In the genomic region with DNA sequence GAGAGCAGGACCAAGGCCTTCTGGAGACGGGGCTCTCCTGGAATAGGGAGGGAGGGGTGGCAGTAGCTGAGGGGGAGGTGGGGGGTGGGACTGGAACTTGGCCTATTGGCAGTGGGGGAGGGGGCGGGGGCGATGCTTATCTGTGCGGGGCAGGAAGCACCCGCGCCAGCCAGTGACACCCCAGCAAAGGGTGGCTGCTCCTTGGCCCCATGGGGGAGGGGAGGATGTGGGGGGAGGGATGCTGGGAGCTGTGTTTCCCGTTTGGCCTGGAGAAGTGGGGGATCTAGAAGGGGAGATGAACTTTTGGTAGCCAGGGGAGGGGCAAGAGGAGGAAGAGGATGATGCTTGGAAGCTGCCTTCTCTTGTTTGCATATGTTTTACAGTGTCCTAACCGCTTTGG, we compare ENCODE assay signal across 10 cellular contexts.
DNase-seq lines count a peak whose midpoint lies in the region; ATAC-seq and TF ChIP-seq lines count a peak whose summit lies in the region.
"Had no signal": no experiment of that assay in that cellular context is flagged by ENCODE, and none has a peak within 500 bp of the region (broad histone marks: within the 10 kb centered on the region; RNA-seq: fewer than 3 reads in every experiment).

No MANE protein-coding gene starts in this region.

- no peaks in the 10 kb centered on the region for H3K9me3 ChIP-seq in DND-41 (ENCODE audit: insufficient read depth, low read length, severe bottlenecking)

- H3K4me2 ChIP-seq in DND-41 (ENCODE audit: insufficient read depth, low read length), result no peak overlapping the region

- H3K4me3 ChIP-seq in DND-41 (ENCODE audit: low read depth in 1 of 2, low read length in 2 of 2), result no peak overlapping the region
- no peak overlapping the region for H3K4me3 ChIP-seq in skin epidermis

- no peak overlapping the region for H3K27ac ChIP-seq in DND-41 (ENCODE audit: low read length)
- peak overlapping the region in 20 of 21 experiments; percentile 35 to 99 (median 96) for H3K27ac ChIP-seq in skin epidermis

- no peaks in the 10 kb centered on the region for H3K9me3 Mint-ChIP-seq in T-helper 1 cell treated with Interleukin-12 subunit alpha and Interleukin-12 subunit beta and Interleukin-4 antibody, amounts not matched to agents 30 μg/mL and 1 μg/mL, for 36 hours
- H3K9me3 Mint-ChIP-seq in dendritic cell treated with granulocyte-macrophage colony-stimulating factor and Interleukin-4, amounts not matched to agents 40 ng/mL and 50 ng/mL, for 4 days, result no peaks in the 10 kb centered on the region

- peaks cover 61% of the 10 kb centered on the region for H3K4me1 Mint-ChIP-seq in T-helper 1 cell treated with Interleukin-12 subunit alpha and Interleukin-12 subunit beta and Interleukin-4 antibody, amounts not matched to agents 30 μg/mL and 1 μg/mL, for 36 hours (ENCODE audit: low read depth)
- H3K4me1 Mint-ChIP-seq in dendritic cell treated with granulocyte-macrophage colony-stimulating factor and Interleukin-4, amounts not matched to agents 40 ng/mL and 50 ng/mL, for 4 days (ENCODE audit: low read depth), result peaks cover 92% of the 10 kb centered on the region

- intact Hi-C loops in dendritic cell treated with granulocyte-macrophage colony-stimulating factor and Interleukin-4, amounts not matched to agents 40 ng/mL and 50 ng/mL, for 4 days (cut with micrococcal nuclease), result no loop called here

- DNase-seq in DND-41 (peak; percentile 32), DMS153 treated with DMSO at 0.1 percent for 48 hours (lab: John Stamatoyannopoulos, UW; ENCODE audit: unreplicated experiment) (no peak), NCI-H187 (lab: John Stamatoyannopoulos, UW) (no peak)
- DNase-seq: activated CD4-positive, CD25-positive, alpha-beta regulatory T cell treated with anti-CD3 and anti-CD28 coated beads, Interleukin-2, amount 50 U/mL, for 72 hours; foreskin fibroblast; NCI-H2081 treated with DMSO at 0.1 percent for 48 hours had no signal

- no peaks in the 10 kb centered on the region for H3K27me3 Mint-ChIP-seq in T-helper 1 cell treated with Interleukin-12 subunit alpha and Interleukin-12 subunit beta and Interleukin-4 antibody, amounts not matched to agents 30 μg/mL and 1 μg/mL, for 36 hours (ENCODE audit: low read depth)
- no peaks in the 10 kb centered on the region for H3K27me3 Mint-ChIP-seq in dendritic cell treated with granulocyte-macrophage colony-stimulating factor and Interleukin-4, amounts not matched to agents 40 ng/mL and 50 ng/mL, for 4 days

- no peak overlapping the region for H2AFZ ChIP-seq in DND-41 (ENCODE audit: low read depth, low read length)

- no peaks in the 10 kb centered on the region for H3K79me2 ChIP-seq in DND-41 (ENCODE audit: insufficient read depth, low read length)

- peaks cover 20% of the 10 kb centered on the region for H3K4me1 ChIP-seq in DND-41 (ENCODE audit: insufficient read depth, low read length)

- H4K20me1 ChIP-seq in DND-41 (ENCODE audit: insufficient read depth, low read length), result peaks cover 64% of the 10 kb centered on the region

- peak overlapping the region; percentile 84 for H3K4me3 Mint-ChIP-seq in T-helper 1 cell treated with Interleukin-12 subunit alpha and Interleukin-12 subunit beta and Interleukin-4 antibody, amounts not matched to agents 30 μg/mL and 1 μg/mL, for 36 hours
- H3K4me3 Mint-ChIP-seq in dendritic cell treated with granulocyte-macrophage colony-stimulating factor and Interleukin-4, amounts not matched to agents 40 ng/mL and 50 ng/mL, for 4 days, result no peak overlapping the region

- H3K36me3 Mint-ChIP-seq in T-helper 1 cell treated with Interleukin-12 subunit alpha and Interleukin-12 subunit beta and Interleukin-4 antibody, amounts not matched to agents 30 μg/mL and 1 μg/mL, for 36 hours (ENCODE audit: low read depth), result peaks cover 45% of the 10 kb centered on the region
- peaks cover 92% of the 10 kb centered on the region for H3K36me3 Mint-ChIP-seq in dendritic cell treated with granulocyte-macrophage colony-stimulating factor and Interleukin-4, amounts not matched to agents 40 ng/mL and 50 ng/mL, for 4 days (ENCODE audit: low read depth)

- no peaks in the 10 kb centered on the region for H3K36me3 ChIP-seq in DND-41 (ENCODE audit: insufficient read depth, low read length)

- TF ChIP-seq CTCF in DND-41 (IDR thresholded peaks at IDR 0.05; ENCODE audit: borderline replicate concordance, extremely low read depth, low read length, poor library complexity, severe bottlenecking), result no peak

- ATAC-seq in DND-41 (ENCODE audit: insufficient read depth, low read depth) (no peak), HG03521 (IDR thresholded peaks at IDR 0.05; ENCODE audit: unreplicated experiment) (no peak)

- peaks cover 16% of the 10 kb centered on the region for H3K27me3 ChIP-seq in DND-41 (ENCODE audit: insufficient read depth, low read length, poor library complexity)

- peak overlapping the region; percentile 88 for H3K27ac Mint-ChIP-seq in T-helper 1 cell treated with Interleukin-12 subunit alpha and Interleukin-12 subunit beta and Interleukin-4 antibody, amounts not matched to agents 30 μg/mL and 1 μg/mL, for 36 hours
- H3K27ac Mint-ChIP-seq in dendritic cell treated with granulocyte-macrophage colony-stimulating factor and Interleukin-4, amounts not matched to agents 40 ng/mL and 50 ng/mL, for 4 days, result peak overlapping the region; percentile 100

- H3K9ac ChIP-seq in DND-41 (ENCODE audit: low read depth, low read length), result no peak overlapping the region
